In genomic region chr12:64671682-64672081, GRCh38 we compare ENCODE assay signal across 10 cellular contexts.
DNase-seq lines count a peak whose midpoint lies in the region; ATAC-seq and TF ChIP-seq lines count a peak whose summit lies in the region.
"Had no signal": no experiment of that assay in that cellular context is flagged by ENCODE, and none has a peak within 500 bp of the region (broad histone marks: within the 10 kb centered on the region; RNA-seq: fewer than 3 reads in every experiment).

No MANE protein-coding gene starts in this region.

- H3K27ac ChIP-seq in lung (ENCODE audit: low read depth in 1 of 2, low read length in 1 of 2) (peak overlapping the region; percentile 36 to 77), transverse colon (peak overlapping the region; percentile 80 to 90 (median 87)), right lobe of liver (no peak overlapping the region)

- H3K4me3 Mint-ChIP-seq in activated naive CD4-positive, alpha-beta T cell treated with anti-CD3 and anti-CD28 coated beads, Interleukin-2, amount 50 U/mL, for 24 hours = peak overlapping the region; percentile 82
- peak overlapping the region; percentile 91 for H3K4me3 Mint-ChIP-seq in activated naive CD8-positive, alpha-beta T cell treated with anti-CD3 and anti-CD28 coated beads, Interleukin-2, amount 10 ng/mL, durations not matched to agents 7 days and 5 days

- in situ Hi-C loops in transverse colon (cut with MboI; ENCODE audit: low pct_ligation_motif_present in 1 of 4, low pct_unique_long_range_greater_than_20kb in 1 of 4, low sequenced_read_pairs in 3 of 4) = loop anchor here in 1 of 4 donors (10.0 kb wide), 1 partner anchor 47 kb away; no protein-coding TSS in a partner anchor

- peaks cover 86% of the 10 kb centered on the region for H3K4me1 Mint-ChIP-seq in activated naive CD4-positive, alpha-beta T cell treated with anti-CD3 and anti-CD28 coated beads, Interleukin-2, amount 50 U/mL, for 24 hours
- peaks cover 75% of the 10 kb centered on the region for H3K4me1 Mint-ChIP-seq in activated naive CD8-positive, alpha-beta T cell treated with anti-CD3 and anti-CD28 coated beads, Interleukin-2, amount 10 ng/mL, durations not matched to agents 7 days and 5 days

- H3K36me3 ChIP-seq in lung (ENCODE audit: control insufficient read depth in 2 of 2, insufficient read depth in 2 of 2, low read length in 2 of 2) = no peaks in the 10 kb centered on the region
- H3K36me3 ChIP-seq in transverse colon = no peaks in the 10 kb centered on the region
- H3K36me3 ChIP-seq in right lobe of liver = no peaks in the 10 kb centered on the region

- DNase-seq in activated naive CD4-positive, alpha-beta T cell treated with anti-CD3 and anti-CD28 coated beads, Interleukin-2, amount 50 U/mL, for 16 hours = no peak
- DNase-seq in activated naive CD8-positive, alpha-beta T cell treated with anti-CD3 and anti-CD28 coated beads, Interleukin-2, amount 10 ng/mL, durations not matched to agents 7 days and 5 days = no peak
- no peak for DNase-seq in lung (ENCODE audit: low spot score)
- DNase-seq in transverse colon = no peak
- DNase-seq in right lobe of liver = no peak
- DNase-seq in NCI-H774 (lab: John Stamatoyannopoulos, UW) = no peak
- no peak for DNase-seq in OCI-M2 (lab: John Stamatoyannopoulos, UW; ENCODE audit: unreplicated experiment)
- DNase-seq: hypothalamus, NCI-H187 had no signal

- H3K27ac Mint-ChIP-seq in activated naive CD4-positive, alpha-beta T cell treated with anti-CD3 and anti-CD28 coated beads, Interleukin-2, amount 50 U/mL, for 24 hours = peak overlapping the region; percentile 96
- peak overlapping the region; percentile 97 for H3K27ac Mint-ChIP-seq in activated naive CD8-positive, alpha-beta T cell treated with anti-CD3 and anti-CD28 coated beads, Interleukin-2, amount 10 ng/mL, durations not matched to agents 7 days and 5 days

- H3K9me3 Mint-ChIP-seq in activated naive CD4-positive, alpha-beta T cell treated with anti-CD3 and anti-CD28 coated beads, Interleukin-2, amount 50 U/mL, for 24 hours = no peaks in the 10 kb centered on the region
- H3K9me3 Mint-ChIP-seq in activated naive CD8-positive, alpha-beta T cell treated with anti-CD3 and anti-CD28 coated beads, Interleukin-2, amount 10 ng/mL, durations not matched to agents 7 days and 5 days = no peaks in the 10 kb centered on the region

- no peaks in the 10 kb centered on the region for H3K36me3 Mint-ChIP-seq in activated naive CD4-positive, alpha-beta T cell treated with anti-CD3 and anti-CD28 coated beads, Interleukin-2, amount 50 U/mL, for 24 hours
- H3K36me3 Mint-ChIP-seq in activated naive CD8-positive, alpha-beta T cell treated with anti-CD3 and anti-CD28 coated beads, Interleukin-2, amount 10 ng/mL, durations not matched to agents 7 days and 5 days = peaks cover 5% of the 10 kb centered on the region

- no peak for TF ChIP-seq POLR2A in transverse colon (IDR thresholded peaks at IDR 0.05)
- TF ChIP-seq POLR2A in right lobe of liver (IDR thresholded peaks at IDR 0.05) = no peak

- H3K9me3 ChIP-seq in lung (ENCODE audit: control insufficient read depth in 2 of 2, insufficient read depth in 1 of 2, low read length in 1 of 2) (no peaks in the 10 kb centered on the region), transverse colon (no peaks in the 10 kb centered on the region), right lobe of liver (no peaks in the 10 kb centered on the region)

- no peaks in the 10 kb centered on the region for H3K27me3 Mint-ChIP-seq in activated naive CD4-positive, alpha-beta T cell treated with anti-CD3 and anti-CD28 coated beads, Interleukin-2, amount 50 U/mL, for 24 hours
- H3K27me3 Mint-ChIP-seq in activated naive CD8-positive, alpha-beta T cell treated with anti-CD3 and anti-CD28 coated beads, Interleukin-2, amount 10 ng/mL, durations not matched to agents 7 days and 5 days = no peaks in the 10 kb centered on the region

- H3K27me3 ChIP-seq in lung (ENCODE audit: control insufficient read depth, insufficient read depth) (no peaks in the 10 kb centered on the region), transverse colon (no peaks in the 10 kb centered on the region), right lobe of liver (no peaks in the 10 kb centered on the region)

- WGBS in lung, 2 donors = 31 to 53% methylated on average over 4 of the region's 4 CpGs
- WGBS in transverse colon (ENCODE audit: low coverage in 1 of 2), 2 donors = 43 to 45% methylated on average over 4 of the region's 4 CpGs
- 78% methylated on average over 4 of the region's 4 CpGs for WGBS in right lobe of liver (ENCODE audit: insufficient coverage, low coverage, low lambda C conversion rate, missing lambda C conversion rate)

- POLR2A ChIA-PET in activated naive CD8-positive, alpha-beta T cell treated with anti-CD3 and anti-CD28 coated beads, Interleukin-2, amount 10 ng/mL, durations not matched to agents 7 days and 5 days (lab: Charles Lee) = interaction anchor here (4.9 kb wide), 1 partner anchor 62 kb away, joined by 49 read pairs; the partner anchor contains the start of gene RASSF3

- intact Hi-C loops in transverse colon (cut with DNase I; ENCODE audit: low total_unique reads) (no loop called here), right lobe of liver (cut with DNase I) (no loop called here)

- no peak for TF ChIP-seq EP300 in transverse colon (IDR thresholded peaks at IDR 0.05; ENCODE audit: low read depth)

- no peak for ATAC-seq in activated naive CD8-positive, alpha-beta T cell treated with anti-CD3 and anti-CD28 coated beads, Interleukin-2, amount 10 ng/mL, durations not matched to agents 7 days and 5 days (ENCODE audit: low read depth)
- ATAC-seq in lung (ENCODE audit: insufficient read depth, low FRiP score) (no peak), right lobe of liver (no peak)

- peaks cover 36 to 69% of the 10 kb centered on the region in 2 donors for H3K4me1 ChIP-seq in lung (ENCODE audit: control insufficient read depth in 2 of 2, insufficient read depth in 2 of 2, low read length in 2 of 2)
- peaks cover 78 to 100% (median 83%) of the 10 kb centered on the region in 4 donors for H3K4me1 ChIP-seq in transverse colon
- peaks cover 0 to 29% (median 5%) of the 10 kb centered on the region in 4 donors for H3K4me1 ChIP-seq in right lobe of liver

- no peak for TF ChIP-seq CTCF in lung (IDR thresholded peaks at IDR 0.05; ENCODE audit: control extremely low read depth, extremely low read depth)
- TF ChIP-seq CTCF in transverse colon (IDR thresholded peaks at IDR 0.05) = peak in 1 of 5 experiments; percentile 17
- no peak for TF ChIP-seq CTCF in right lobe of liver (IDR thresholded peaks at IDR 0.05)

- no peak overlapping the region for H3K4me3 ChIP-seq in lung
- no peak overlapping the region for H3K4me3 ChIP-seq in transverse colon
- no peak overlapping the region for H3K4me3 ChIP-seq in right lobe of liver

Comparison
In these comparisons a context has a peak if more than half of its experiments do, and no peak if none do; other contexts are left out.
1. H3K27ac ChIP-seq: peak in lung (2 of 2) and transverse colon (4 of 4); none in right lobe of liver (0 of 3).